In genomic region chr10:132606536-132607316, GRCh38 we compare ENCODE assay signal across 12 cellular contexts.
DNase-seq lines count a peak whose midpoint lies in the region; ATAC-seq and TF ChIP-seq lines count a peak whose summit lies in the region.
"Had no signal": no experiment of that assay in that cellular context is flagged by ENCODE, and none has a peak within 500 bp of the region (broad histone marks: within the 10 kb centered on the region; RNA-seq: fewer than 3 reads in every experiment).

No MANE protein-coding gene starts in this region.

- peak; percentile 73 to 87 (median 83) for DNase-seq in adrenal gland
- peak; percentile 73 for DNase-seq in Right ventricle myocardium superior
- peak; percentile 89 for DNase-seq in osteoblast (ENCODE audit: insufficient read length, low spot score, missing footprints)
- no peak for DNase-seq in activated naive CD8-positive, alpha-beta T cell treated with anti-CD3 and anti-CD28 coated beads, Interleukin-2, amount 50 U/mL, for 24 hours
- no peak for DNase-seq in NOMO-1 treated with dmso at 0.1 percent for 144 hours (lab: John Stamatoyannopoulos, UW; ENCODE audit: unreplicated experiment)
- no peak for DNase-seq in DMS153 (lab: John Stamatoyannopoulos, UW)
- DNase-seq: activated CD8-positive, alpha-beta memory T cell treated with anti-CD3 and anti-CD28 coated beads, Interleukin-2, amount 50 U/mL, for 48 hours; NCI-H524 treated with DMSO at 0.1 percent for 48 hours; T-helper 2 cell had no signal

- H3K27ac ChIP-seq in BLaER1, result peak overlapping the region; percentile 61
- peak overlapping the region in 2 of 5 donors; percentile 22 to 44 for H3K27ac ChIP-seq in adrenal gland
- H3K27ac ChIP-seq in osteoblast (ENCODE audit: low read depth, low read length), result no peak overlapping the region

- H3K4me1 ChIP-seq in BLaER1 (peaks cover 32% of the 10 kb centered on the region), adrenal gland (replicated peaks in 1 of 2) (peaks cover 21 to 23% of the 10 kb centered on the region in 2 donors), osteoblast (ENCODE audit: insufficient read depth, low read length) (peaks cover 3% of the 10 kb centered on the region)

- no peak overlapping the region for H2AFZ ChIP-seq in osteoblast (ENCODE audit: low read length)

- H3K9me3 Mint-ChIP-seq in activated naive CD8-positive, alpha-beta T cell treated with anti-CD3 and anti-CD28 coated beads, Interleukin-2, amount 50 U/mL, for 24 hours, result peaks cover 4% of the 10 kb centered on the region

- peaks cover 25% of the 10 kb centered on the region for H3K9me3 ChIP-seq in BLaER1
- no peaks in the 10 kb centered on the region for H3K9me3 ChIP-seq in adrenal gland (replicated peaks in 1 of 3)
- no peaks in the 10 kb centered on the region for H3K9me3 ChIP-seq in osteoblast (ENCODE audit: low read depth, low read length)

- peak overlapping the region; percentile 73 for H3K4me2 ChIP-seq in BLaER1
- H3K4me2 ChIP-seq in osteoblast (ENCODE audit: insufficient read depth, low read length), result peak overlapping the region; percentile 11

- 27 to 49% (median 30%) methylated on average over 31 to 40 of the region's 40 CpGs for WGBS in adrenal gland, 4 donors

- intact Hi-C loops in adrenal gland (cut with DNase I), result no loop called here
- intact Hi-C loops in Right ventricle myocardium superior (cut with DNase I), result no loop called here

- no peak for TF ChIP-seq POLR2A in adrenal gland (IDR thresholded peaks at IDR 0.05)

- ATAC-seq in Right ventricle myocardium superior (ENCODE audit: poor library complexity) (peak; percentile 68), GM21529 (IDR thresholded peaks at IDR 0.05; ENCODE audit: unreplicated experiment) (no peak)
- no peak for ATAC-seq in activated naive CD8-positive, alpha-beta T cell treated with anti-CD3 and anti-CD28 coated beads, Interleukin-2, amount 50 U/mL, for 24 hours

- no peak overlapping the region for H3K4me3 Mint-ChIP-seq in activated naive CD8-positive, alpha-beta T cell treated with anti-CD3 and anti-CD28 coated beads, Interleukin-2, amount 50 U/mL, for 24 hours
- H3K4me3 Mint-ChIP-seq: dendritic cell treated with granulocyte-macrophage colony-stimulating factor and Interleukin-4, amounts not matched to agents 40 ng/mL and 50 ng/mL, for 4 days had no signal

- H3K4me3 ChIP-seq in BLaER1, result 0 out of 2 replicates have a peak overlapping the region, but pooled peaks have one; percentile 11
- H3K4me3 ChIP-seq in adrenal gland, result peak overlapping the region in 1 of 4 donors; percentile 6
- no peak overlapping the region for H3K4me3 ChIP-seq in osteoblast (ENCODE audit: insufficient read depth, low read length)

- H3K27me3 Mint-ChIP-seq in activated naive CD8-positive, alpha-beta T cell treated with anti-CD3 and anti-CD28 coated beads, Interleukin-2, amount 50 U/mL, for 24 hours, result no peaks in the 10 kb centered on the region

- H3K27ac Mint-ChIP-seq in activated naive CD8-positive, alpha-beta T cell treated with anti-CD3 and anti-CD28 coated beads, Interleukin-2, amount 50 U/mL, for 24 hours, result no peak overlapping the region
- H3K27ac Mint-ChIP-seq: dendritic cell treated with granulocyte-macrophage colony-stimulating factor and Interleukin-4, amounts not matched to agents 40 ng/mL and 50 ng/mL, for 4 days had no signal

- peaks cover 74% of the 10 kb centered on the region for H4K20me1 ChIP-seq in BLaER1
- H4K20me1 ChIP-seq in osteoblast (ENCODE audit: insufficient read depth, low read length), result peaks cover 46% of the 10 kb centered on the region

- no peak for TF ChIP-seq CTCF in adrenal gland (IDR thresholded peaks at IDR 0.05)
- no peak for TF ChIP-seq CTCF in osteoblast (IDR thresholded peaks at IDR 0.05; ENCODE audit: extremely low read depth, low read depth, low read length)

- H3K27me3 ChIP-seq in BLaER1 (no peaks in the 10 kb centered on the region), adrenal gland (no peaks in the 10 kb centered on the region), osteoblast (ENCODE audit: insufficient read depth, low read length) (no peaks in the 10 kb centered on the region)

- H3K36me3 ChIP-seq in BLaER1 (no peaks in the 10 kb centered on the region), adrenal gland (replicated peaks in 1 of 2) (no peaks in the 10 kb centered on the region), osteoblast (ENCODE audit: insufficient read depth, low read length) (no peaks in the 10 kb centered on the region)

- peaks cover 11% of the 10 kb centered on the region for H3K4me1 Mint-ChIP-seq in activated naive CD8-positive, alpha-beta T cell treated with anti-CD3 and anti-CD28 coated beads, Interleukin-2, amount 50 U/mL, for 24 hours

- H3K9ac ChIP-seq in BLaER1, result peak overlapping the region; percentile 40; the same call in 1 of the 2 replicates

- no peaks in the 10 kb centered on the region for H3K36me3 Mint-ChIP-seq in activated naive CD8-positive, alpha-beta T cell treated with anti-CD3 and anti-CD28 coated beads, Interleukin-2, amount 50 U/mL, for 24 hours (ENCODE audit: low read depth)

- peaks cover 34% of the 10 kb centered on the region for H3K79me2 ChIP-seq in osteoblast (ENCODE audit: insufficient read depth, low read length)

Comparison
In these comparisons a context has a peak if more than half of its experiments do, and no peak if none do; other contexts are left out.
1. DNase-seq: peak in adrenal gland (7 of 7), Right ventricle myocardium superior (single experiment) and osteoblast (single experiment); none in activated naive CD8-positive, alpha-beta T cell treated with anti-CD3 and anti-CD28 coated beads, Interleukin-2, amount 50 U/mL, for 24 hours (single experiment), NOMO-1 treated with dmso at 0.1 percent for 144 hours (single experiment) and DMS153 (single experiment).